In the genomic region with DNA sequence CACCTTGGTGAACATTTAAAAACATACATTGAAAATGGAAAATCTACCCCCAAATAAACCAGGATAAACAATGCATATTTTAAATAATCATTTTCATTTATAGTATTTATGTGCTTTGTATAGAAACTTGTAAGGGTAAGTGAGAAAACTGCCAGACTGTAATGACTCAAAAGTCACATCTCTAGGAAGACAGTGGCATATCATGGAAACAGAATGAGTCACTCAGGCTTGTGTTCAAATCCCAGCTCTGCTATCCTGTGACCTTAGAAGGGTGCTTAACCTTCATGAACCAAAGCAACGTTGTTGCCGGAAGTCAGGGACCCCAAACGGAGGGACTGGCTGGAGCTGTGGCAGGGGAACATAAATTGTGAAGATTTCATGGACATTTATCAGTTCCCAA, we compare ENCODE assay signal across 8 cellular contexts.
"Had no signal": no experiment of that assay in that cellular context is flagged by ENCODE, and none has a peak within 500 bp of the region (broad histone marks: within the 10 kb centered on the region; RNA-seq: fewer than 3 reads in every experiment).

No MANE protein-coding gene starts in this region.

- DNase-seq: GM23248, GOT3, H7, H9, HCEC 1CT, HFFc6 had no signal

- H3K27ac Mint-ChIP-seq: GM23338, H9, HFFc6 had no signal

- H3K4me3 Mint-ChIP-seq: GM23338, H9, HFFc6 had no signal

- ATAC-seq: GM23338, HCT116 had no signal
